In the genomic region with DNA sequence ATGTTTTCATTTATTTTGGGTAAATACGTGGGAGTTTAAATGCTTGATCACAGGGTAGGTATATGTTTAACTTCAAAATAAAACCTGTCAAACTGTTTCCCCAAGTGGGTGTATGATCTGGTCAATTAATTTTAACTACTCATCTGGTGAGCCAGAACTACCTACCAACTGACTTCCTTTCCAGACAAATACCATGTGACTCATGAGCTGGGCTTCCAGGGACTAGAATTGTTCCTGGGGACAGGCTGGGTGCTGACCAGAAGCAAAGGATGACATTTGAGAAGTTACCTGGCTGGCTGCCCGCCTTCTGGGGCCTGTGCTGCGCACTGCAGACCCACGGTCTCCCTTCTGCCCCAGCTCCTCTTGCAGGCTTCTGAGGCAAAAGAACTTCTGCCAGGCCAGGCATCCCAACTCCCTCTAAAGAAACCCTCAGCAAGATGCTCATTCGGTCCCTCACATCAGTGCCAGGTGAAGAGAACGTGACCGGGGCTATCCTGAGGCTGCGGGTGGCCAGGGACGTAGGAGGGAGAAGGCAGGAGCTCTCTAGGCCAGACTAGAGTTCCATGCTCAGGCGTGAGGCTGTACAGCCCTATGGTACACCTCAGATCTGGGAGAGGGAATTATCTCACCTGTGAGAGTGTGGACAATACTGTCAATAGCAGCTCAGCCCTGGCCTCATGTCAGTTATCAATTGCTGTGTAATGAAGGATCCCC, we compare ENCODE assay signal across 13 cellular contexts.
A peak's percentile ranks its signal among the peaks of the same experiment; 100 is the strongest.
DNase-seq lines count a peak whose midpoint lies in the region; ATAC-seq and TF ChIP-seq lines count a peak whose summit lies in the region.
"Had no signal": no experiment of that assay in that cellular context is flagged by ENCODE, and none has a peak within 500 bp of the region (broad histone marks: within the 10 kb centered on the region; RNA-seq: fewer than 3 reads in every experiment).

No MANE protein-coding gene starts in this region.

- H2AFZ ChIP-seq in MM.1S (ENCODE audit: low read length): no peak overlapping the region

- no peak for TF ChIP-seq CTCF in RWPE2 (IDR thresholded peaks at IDR 0.05; ENCODE audit: poor library complexity, severe bottlenecking)
- TF ChIP-seq CTCF in fibroblast of villous mesenchyme (IDR thresholded peaks at IDR 0.05; ENCODE audit: insufficient read depth, low read depth, low read length): no peak
- TF ChIP-seq CTCF in MM.1S (IDR thresholded peaks at IDR 0.05; ENCODE audit: low read length): no peak

- H3K9me3 ChIP-seq in RWPE2 (ENCODE audit: severe bottlenecking) (no peaks in the 10 kb centered on the region), MM.1S (replicated peaks; ENCODE audit: insufficient read depth, low read length) (no peaks in the 10 kb centered on the region)

- H3K4me2 ChIP-seq in MM.1S (ENCODE audit: low read depth, low read length): no peak overlapping the region

- no peak overlapping the region for H3K9ac ChIP-seq in MM.1S (ENCODE audit: low read length)

- H3K4me3 ChIP-seq in RWPE2 (ENCODE audit: severe bottlenecking) (no peak overlapping the region), fibroblast of villous mesenchyme (ENCODE audit: low read depth, low read length) (no peak overlapping the region), MM.1S (ENCODE audit: low read length) (no peak overlapping the region)

- H3F3A ChIP-seq in MM.1S (ENCODE audit: insufficient read depth, low read length): 0 out of 2 replicates have a peak, but pooled peaks cover 6% of the 10 kb centered on the region

- no peaks in the 10 kb centered on the region for H3K9me2 ChIP-seq in MM.1S (replicated peaks; ENCODE audit: insufficient read depth, low read length)

- ATAC-seq in RWPE2 (ENCODE audit: low read depth) (peak; percentile 54), GM21360 (IDR thresholded peaks at IDR 0.05; ENCODE audit: unreplicated experiment) (no peak), GM18498 (IDR thresholded peaks at IDR 0.05; ENCODE audit: unreplicated experiment) (no peak)
- ATAC-seq: naive thymus-derived CD4-positive, alpha-beta T cell had no signal

- peaks cover 7% of the 10 kb centered on the region for H3K4me1 ChIP-seq in RWPE2 (ENCODE audit: insufficient read depth, poor library complexity, severe bottlenecking)
- H3K4me1 ChIP-seq in MM.1S (ENCODE audit: low read length): peaks cover 21% of the 10 kb centered on the region

- H3K27me3 ChIP-seq in RWPE2 (ENCODE audit: insufficient read depth, poor library complexity, severe bottlenecking) (no peaks in the 10 kb centered on the region), MM.1S (replicated peaks; ENCODE audit: insufficient read depth, low read length) (no peaks in the 10 kb centered on the region)

- H3K79me2 ChIP-seq in MM.1S (ENCODE audit: low read length): no peaks in the 10 kb centered on the region

- peak; percentile 19 for DNase-seq in DMS79 treated with DMSO at 0.1 percent for 48 hours (lab: John Stamatoyannopoulos, UW)
- no peak for DNase-seq in DMS79 (lab: John Stamatoyannopoulos, UW)
- DNase-seq in RWPE2 (ENCODE audit: low spot score): peak; percentile 82
- DNase-seq in fibroblast of villous mesenchyme (ENCODE audit: low read depth): peak; percentile 81
- DNase-seq in ureter (ENCODE audit: low spot score): peak; percentile 38
- DNase-seq in MM.1S: no peak
- DNase-seq: hypothalamus; naive thymus-derived CD4-positive, alpha-beta T cell; NCI-H748 treated with DMSO at 0.1 percent for 48 hours; stimulated activated CD4-positive, alpha-beta T cell treated with anti-CD3 and anti-CD28 coated beads, Interleukin-1b, Interleukin-23, amount 100 ng/mL, for 48 hours had no signal

- H3K36me3 ChIP-seq in RWPE2 (ENCODE audit: low read depth) (no peaks in the 10 kb centered on the region), MM.1S (replicated peaks; ENCODE audit: insufficient read depth, low read length) (no peaks in the 10 kb centered on the region)

- no peaks in the 10 kb centered on the region for H4K20me1 ChIP-seq in MM.1S (ENCODE audit: insufficient read depth, low read length)

- H3K27ac ChIP-seq in RWPE2 (ENCODE audit: poor library complexity, severe bottlenecking): peak overlapping the region; percentile 2
- no peak overlapping the region for H3K27ac ChIP-seq in MM.1S (ENCODE audit: low read length)
- H3K27ac ChIP-seq: 22Rv1 had no signal

Comparison
In these comparisons a context has a peak if more than half of its experiments do, and no peak if none do; other contexts are left out.
1. DNase-seq: peak in DMS79 treated with DMSO at 0.1 percent for 48 hours (single experiment), RWPE2 (single experiment), fibroblast of villous mesenchyme (single experiment) and ureter (single experiment); none in DMS79 (single experiment) and MM.1S (single experiment).